1 cellular context compared by ENCODE assay signal in genomic region chr3:36957072-36957471, GRCh38.
TF ChIP-seq lines count a peak whose summit lies in the region.

No MANE protein-coding gene starts in this region.

TF ChIP-seq in HCT116, 20 proteins besides CTCF, POLR2A, EP300 and RAD21 (continued from another document):
- no peak for TF ChIP-seq MAX (IDR thresholded peaks at IDR 0.05)
- no peak for TF ChIP-seq ZNF274 (IDR thresholded peaks at IDR 0.05; ENCODE audit: low read depth, low read length)
- TF ChIP-seq POLR2AphosphoS5 (IDR thresholded peaks at IDR 0.05; ENCODE audit: low read depth, low read length) = no peak
- no peak for TF ChIP-seq YY1 (IDR thresholded peaks at IDR 0.05; ENCODE audit: extremely low read depth, insufficient replicate concordance, low read depth, low read length)
- TF ChIP-seq ELF1 (IDR thresholded peaks at IDR 0.05; ENCODE audit: borderline replicate concordance, low read depth) = no peak
